Comparison of ENCODE assay signal across 3 cellular contexts in the genomic region with DNA sequence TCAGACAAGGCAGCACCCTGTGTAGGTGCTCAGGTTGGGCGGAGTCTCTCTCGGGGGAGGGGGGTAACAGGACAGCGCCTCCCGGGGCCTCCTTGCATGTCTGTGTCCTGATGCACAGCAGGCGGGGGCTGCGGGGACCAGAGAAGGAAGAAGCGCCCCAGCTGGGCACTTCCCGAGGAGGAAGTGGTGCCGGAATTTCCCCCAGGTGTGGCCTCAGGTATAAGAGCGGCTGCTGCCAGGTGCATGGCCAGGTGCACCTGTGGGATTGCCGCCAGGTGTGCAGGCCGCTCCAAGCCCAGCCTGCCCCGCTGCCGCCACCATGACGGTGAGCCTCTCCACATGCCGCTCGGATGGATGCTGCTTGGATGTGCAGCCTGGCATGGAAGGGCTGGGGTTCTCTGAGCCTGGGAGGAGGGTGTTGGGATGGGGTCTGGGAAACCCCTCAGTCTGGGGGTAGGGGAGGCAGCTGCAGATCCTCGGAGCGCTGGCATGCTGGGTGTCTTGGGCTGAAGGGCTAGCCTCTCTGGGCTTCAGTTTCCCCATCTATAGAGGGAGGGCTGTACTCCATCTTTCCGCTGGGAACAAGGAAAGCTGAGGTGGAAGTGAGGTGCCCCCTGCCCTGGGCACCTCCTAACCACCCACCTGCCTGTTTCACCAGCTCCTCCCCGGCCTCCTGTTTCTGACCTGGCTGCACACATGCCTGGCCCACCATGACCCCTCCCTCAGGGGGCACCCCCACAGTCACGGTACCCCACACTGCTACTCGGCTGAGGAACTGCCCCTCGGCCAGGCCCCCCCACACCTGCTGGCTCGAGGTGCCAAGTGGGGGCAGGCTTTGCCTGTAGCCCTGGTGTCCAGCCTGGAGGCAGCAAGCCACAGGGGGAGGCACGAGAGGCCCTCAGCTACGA.
TF ChIP-seq lines count a peak whose summit lies in the region.

A gene with protein sequence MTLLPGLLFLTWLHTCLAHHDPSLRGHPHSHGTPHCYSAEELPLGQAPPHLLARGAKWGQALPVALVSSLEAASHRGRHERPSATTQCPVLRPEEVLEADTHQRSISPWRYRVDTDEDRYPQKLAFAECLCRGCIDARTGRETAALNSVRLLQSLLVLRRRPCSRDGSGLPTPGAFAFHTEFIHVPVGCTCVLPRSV (plus strand): TSS at position 250 of the 908 bp plus-strand sequence. CDS start 70 bp downstream, at position 320.

TF ChIP-seq in SK-N-SH, 30 proteins besides CTCF, POLR2A, EP300 and RAD21 (continued from another document):
- TF ChIP-seq, protein P1, sequence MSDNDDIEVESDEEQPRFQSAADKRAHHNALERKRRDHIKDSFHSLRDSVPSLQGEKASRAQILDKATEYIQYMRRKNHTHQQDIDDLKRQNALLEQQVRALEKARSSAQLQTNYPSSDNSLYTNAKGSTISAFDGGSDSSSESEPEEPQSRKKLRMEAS (IDR thresholded peaks at IDR 0.05; ENCODE audit: low read depth) = no peak
- TF ChIP-seq CHD2 (IDR thresholded peaks at IDR 0.05; ENCODE audit: low read length, partially characterized antibody) (no peak), GATA2 (CRISPR knock-in tag; IDR thresholded peaks at IDR 0.05) (no peak), EZH2phosphoT487 (IDR thresholded peaks at IDR 0.05; ENCODE audit: borderline replicate concordance, low read depth) (no peak), POLR2AphosphoS5 (IDR thresholded peaks at IDR 0.05; ENCODE audit: low read depth, low read length) (no peak), SIN3A (IDR thresholded peaks at IDR 0.05; ENCODE audit: borderline replicate concordance, low read depth, low read length) (no peak)

TF ChIP-seq in SK-N-SH treated with all-trans-retinoic acid at 6 μM for 48 hours, 23 proteins besides CTCF, POLR2A, EP300 and RAD21 (continued from another document):
- no peak for TF ChIP-seq TCF4 (CRISPR knock-in tag; IDR thresholded peaks at IDR 0.05; ENCODE audit: borderline replicate concordance)
- TF ChIP-seq ZC3H10 (CRISPR knock-in tag; IDR thresholded peaks at IDR 0.05) = no peak

TF ChIP-seq in WTC11, 78 proteins besides CTCF, POLR2A, EP300 and RAD21 (continued from another document):
- TF ChIP-seq, protein P2, sequence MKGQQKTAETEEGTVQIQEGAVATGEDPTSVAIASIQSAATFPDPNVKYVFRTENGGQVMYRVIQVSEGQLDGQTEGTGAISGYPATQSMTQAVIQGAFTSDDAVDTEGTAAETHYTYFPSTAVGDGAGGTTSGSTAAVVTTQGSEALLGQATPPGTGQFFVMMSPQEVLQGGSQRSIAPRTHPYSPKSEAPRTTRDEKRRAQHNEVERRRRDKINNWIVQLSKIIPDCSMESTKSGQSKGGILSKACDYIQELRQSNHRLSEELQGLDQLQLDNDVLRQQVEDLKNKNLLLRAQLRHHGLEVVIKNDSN (CRISPR knock-in tag; IDR thresholded peaks at IDR 0.05) = no peak
- TF ChIP-seq, protein P3, sequence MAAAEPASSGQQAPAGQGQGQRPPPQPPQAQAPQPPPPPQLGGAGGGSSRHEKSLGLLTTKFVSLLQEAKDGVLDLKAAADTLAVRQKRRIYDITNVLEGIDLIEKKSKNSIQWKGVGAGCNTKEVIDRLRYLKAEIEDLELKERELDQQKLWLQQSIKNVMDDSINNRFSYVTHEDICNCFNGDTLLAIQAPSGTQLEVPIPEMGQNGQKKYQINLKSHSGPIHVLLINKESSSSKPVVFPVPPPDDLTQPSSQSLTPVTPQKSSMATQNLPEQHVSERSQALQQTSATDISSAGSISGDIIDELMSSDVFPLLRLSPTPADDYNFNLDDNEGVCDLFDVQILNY (CRISPR knock-in tag; IDR thresholded peaks at IDR 0.05) = no peak
- TF ChIP-seq RELA (CRISPR knock-in tag; IDR thresholded peaks at IDR 0.05; ENCODE audit: borderline replicate concordance) (no peak), TP53 (CRISPR knock-in tag; IDR thresholded peaks at IDR 0.05) (0 out of 2 replicates have a peak, but pooled peaks have one; percentile 12), ZNF423 (CRISPR knock-in tag; IDR thresholded peaks at IDR 0.05) (peak; percentile 92), ATF1 (CRISPR knock-in tag; IDR thresholded peaks at IDR 0.05) (no peak), JAZF1 (CRISPR knock-in tag; IDR thresholded peaks at IDR 0.05) (no peak), MYBL2 (CRISPR knock-in tag; IDR thresholded peaks at IDR 0.05) (0 out of 2 replicates have a peak, but pooled peaks have one; percentile 22), GTF2I (CRISPR knock-in tag; conservative IDR thresholded peaks at IDR 0.05) (no peak), SP1 (CRISPR knock-in tag; conservative IDR thresholded peaks at IDR 0.05) (peak; percentile 55; the same call in 1 of the 2 replicates), ETV6 (CRISPR knock-in tag; IDR thresholded peaks at IDR 0.05) (peak; percentile 99), FOXP1 (CRISPR knock-in tag; IDR thresholded peaks at IDR 0.05; ENCODE audit: borderline replicate concordance) (peak; percentile 14; the same call in 1 of the 2 replicates)
- TF ChIP-seq, protein P4, sequence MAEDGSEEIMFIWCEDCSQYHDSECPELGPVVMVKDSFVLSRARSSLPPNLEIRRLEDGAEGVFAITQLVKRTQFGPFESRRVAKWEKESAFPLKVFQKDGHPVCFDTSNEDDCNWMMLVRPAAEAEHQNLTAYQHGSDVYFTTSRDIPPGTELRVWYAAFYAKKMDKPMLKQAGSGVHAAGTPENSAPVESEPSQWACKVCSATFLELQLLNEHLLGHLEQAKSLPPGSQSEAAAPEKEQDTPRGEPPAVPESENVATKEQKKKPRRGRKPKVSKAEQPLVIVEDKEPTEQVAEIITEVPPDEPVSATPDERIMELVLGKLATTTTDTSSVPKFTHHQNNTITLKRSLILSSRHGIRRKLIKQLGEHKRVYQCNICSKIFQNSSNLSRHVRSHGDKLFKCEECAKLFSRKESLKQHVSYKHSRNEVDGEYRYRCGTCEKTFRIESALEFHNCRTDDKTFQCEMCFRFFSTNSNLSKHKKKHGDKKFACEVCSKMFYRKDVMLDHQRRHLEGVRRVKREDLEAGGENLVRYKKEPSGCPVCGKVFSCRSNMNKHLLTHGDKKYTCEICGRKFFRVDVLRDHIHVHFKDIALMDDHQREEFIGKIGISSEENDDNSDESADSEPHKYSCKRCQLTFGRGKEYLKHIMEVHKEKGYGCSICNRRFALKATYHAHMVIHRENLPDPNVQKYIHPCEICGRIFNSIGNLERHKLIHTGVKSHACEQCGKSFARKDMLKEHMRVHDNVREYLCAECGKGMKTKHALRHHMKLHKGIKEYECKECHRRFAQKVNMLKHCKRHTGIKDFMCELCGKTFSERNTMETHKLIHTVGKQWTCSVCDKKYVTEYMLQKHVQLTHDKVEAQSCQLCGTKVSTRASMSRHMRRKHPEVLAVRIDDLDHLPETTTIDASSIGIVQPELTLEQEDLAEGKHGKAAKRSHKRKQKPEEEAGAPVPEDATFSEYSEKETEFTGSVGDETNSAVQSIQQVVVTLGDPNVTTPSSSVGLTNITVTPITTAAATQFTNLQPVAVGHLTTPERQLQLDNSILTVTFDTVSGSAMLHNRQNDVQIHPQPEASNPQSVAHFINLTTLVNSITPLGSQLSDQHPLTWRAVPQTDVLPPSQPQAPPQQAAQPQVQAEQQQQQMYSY (CRISPR knock-in tag; IDR thresholded peaks at IDR 0.05) = no peak
- TF ChIP-seq, protein P1 (CRISPR knock-in tag; IDR thresholded peaks at IDR 0.05) = no peak
- TF ChIP-seq, protein P5, sequence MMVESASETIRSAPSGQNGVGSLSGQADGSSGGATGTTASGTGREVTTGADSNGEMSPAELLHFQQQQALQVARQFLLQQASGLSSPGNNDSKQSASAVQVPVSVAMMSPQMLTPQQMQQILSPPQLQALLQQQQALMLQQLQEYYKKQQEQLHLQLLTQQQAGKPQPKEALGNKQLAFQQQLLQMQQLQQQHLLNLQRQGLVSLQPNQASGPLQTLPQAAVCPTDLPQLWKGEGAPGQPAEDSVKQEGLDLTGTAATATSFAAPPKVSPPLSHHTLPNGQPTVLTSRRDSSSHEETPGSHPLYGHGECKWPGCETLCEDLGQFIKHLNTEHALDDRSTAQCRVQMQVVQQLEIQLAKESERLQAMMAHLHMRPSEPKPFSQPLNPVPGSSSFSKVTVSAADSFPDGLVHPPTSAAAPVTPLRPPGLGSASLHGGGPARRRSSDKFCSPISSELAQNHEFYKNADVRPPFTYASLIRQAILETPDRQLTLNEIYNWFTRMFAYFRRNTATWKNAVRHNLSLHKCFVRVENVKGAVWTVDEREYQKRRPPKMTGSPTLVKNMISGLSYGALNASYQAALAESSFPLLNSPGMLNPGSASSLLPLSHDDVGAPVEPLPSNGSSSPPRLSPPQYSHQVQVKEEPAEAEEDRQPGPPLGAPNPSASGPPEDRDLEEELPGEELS (CRISPR knock-in tag; IDR thresholded peaks at IDR 0.05) = peak; percentile 10; the same call in 1 of the 2 replicates
- TF ChIP-seq, protein P6, sequence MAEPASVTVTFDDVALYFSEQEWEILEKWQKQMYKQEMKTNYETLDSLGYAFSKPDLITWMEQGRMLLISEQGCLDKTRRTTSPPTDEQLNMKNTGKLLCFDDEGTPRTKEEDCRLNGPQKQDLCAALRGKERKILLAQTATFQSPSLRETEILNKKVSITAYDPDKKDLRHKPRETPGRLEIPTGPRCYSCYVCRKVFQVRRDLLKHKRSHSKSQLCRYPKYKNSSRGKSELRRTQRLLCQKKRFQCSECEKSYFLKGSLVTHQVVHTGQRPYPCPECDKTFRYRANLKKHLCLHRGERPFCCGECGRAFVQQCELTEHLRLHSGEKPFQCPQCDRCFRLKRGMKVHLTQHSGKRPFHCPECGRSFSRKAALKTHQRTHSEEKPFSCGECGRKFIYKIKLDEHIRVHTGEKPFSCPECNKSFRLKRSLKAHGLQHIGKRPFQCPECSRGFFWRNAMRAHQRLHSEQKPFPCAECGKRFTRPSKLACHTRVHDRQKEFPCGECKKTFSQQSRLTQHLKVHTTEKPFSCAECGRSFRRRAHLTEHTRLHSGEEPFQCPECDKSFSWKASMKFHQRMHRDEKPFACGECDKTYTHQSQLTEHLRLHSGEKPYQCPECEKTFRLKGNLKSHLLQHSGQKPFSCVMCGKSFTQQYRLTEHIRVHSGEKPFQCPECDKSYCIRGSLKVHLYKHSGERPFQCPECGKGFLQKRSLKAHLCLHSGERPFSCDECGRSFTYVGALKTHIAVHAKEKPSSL (CRISPR knock-in tag; conservative IDR thresholded peaks at IDR 0.05) = no peak
